ENCODE assay signal across 14 cellular contexts in the genomic region with DNA sequence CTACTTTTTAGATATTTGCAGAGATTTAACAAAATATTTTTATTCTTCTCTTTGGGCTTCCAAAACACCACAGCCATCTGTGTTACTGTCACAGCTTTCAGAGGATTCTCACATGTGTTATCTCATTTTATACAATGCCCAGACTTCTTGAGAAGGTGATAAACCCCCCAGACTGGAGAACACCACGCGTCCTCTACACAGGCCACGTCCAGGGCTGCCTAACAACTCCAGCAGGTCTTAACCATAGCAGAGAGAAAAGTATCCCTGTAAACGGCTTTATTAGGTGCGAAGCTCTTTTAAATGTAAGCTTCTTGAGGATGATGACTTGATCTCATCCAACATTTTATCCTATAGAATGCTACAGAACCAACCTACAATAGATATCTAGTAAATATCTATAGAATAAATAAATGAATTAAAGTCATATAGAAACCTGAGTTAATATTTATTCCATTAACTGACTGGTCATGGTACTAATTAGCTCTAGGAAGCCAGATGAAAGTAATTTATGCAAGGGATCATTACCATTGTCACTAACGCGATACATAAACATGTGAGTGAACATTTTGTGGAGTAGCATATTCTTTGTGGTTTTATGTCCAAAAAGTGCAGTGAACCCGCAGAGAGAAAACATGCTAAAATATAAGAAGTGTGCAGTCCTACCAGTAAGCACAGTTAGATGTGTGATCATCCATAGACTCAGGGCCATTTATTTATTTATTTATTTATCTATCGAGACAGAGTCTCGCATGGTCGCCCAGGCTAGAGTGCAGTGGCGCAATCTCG. TPM values are rescaled to one million over a fixed set of nuclear protein-coding genes. Genes with fewer than 3 reads are reported as not detected.
A peak's percentile ranks its signal among the peaks of the same experiment; 100 is the strongest.
DNase-seq lines count a peak whose midpoint lies in the region; ATAC-seq, FAIRE-seq and TF ChIP-seq lines count a peak whose summit lies in the region.
"Had no signal": no experiment of that assay in that cellular context is flagged by ENCODE, and none has a peak within 500 bp of the region (broad histone marks: within the 10 kb centered on the region; RNA-seq: fewer than 3 reads in every experiment).

No MANE protein-coding gene starts in this region.

- in situ Hi-C loops in GM12878 (cut with MboI) = loop anchor here (5.0 kb wide), 1 partner anchor 62 kb away; no protein-coding TSS in a partner anchor

- WGBS in GM12878 (ENCODE audit: insufficient coverage, insufficient replicate concordance, low lambda C conversion rate, missing lambda C conversion rate) = under 1% methylated on average over 13 of the region's 13 CpGs

- H3K4me1 Mint-ChIP-seq in CD14-positive monocyte = peaks cover 73% of the 10 kb centered on the region
- peaks cover 51 to 83% (median 71%) of the 10 kb centered on the region in 7 donors for H3K4me1 Mint-ChIP-seq in naive thymus-derived CD4-positive, alpha-beta T cell

- peak overlapping the region; percentile 83 for H3K9ac ChIP-seq in GM12878 (ENCODE audit: control insufficient read depth, insufficient read depth, low read length)
- H3K9ac ChIP-seq: BLaER1 had no signal

- H3K36me3 Mint-ChIP-seq in CD14-positive monocyte = peaks cover 37 to 59% of the 10 kb centered on the region in 2 donors
- peaks cover 12 to 44% (median 33%) of the 10 kb centered on the region in 5 donors for H3K36me3 Mint-ChIP-seq in naive thymus-derived CD4-positive, alpha-beta T cell

- peak overlapping the region; percentile 93 for H3K27ac ChIP-seq in GM12878 (ENCODE audit: control insufficient read depth, insufficient read depth)
- H3K27ac ChIP-seq in naive thymus-derived CD4-positive, alpha-beta T cell (ENCODE audit: low read depth, low read length) = peak overlapping the region; percentile 88
- H3K27ac ChIP-seq: BLaER1 had no signal

- no peak for TF ChIP-seq EP300 in GM12878 (IDR thresholded peaks at IDR 0.05; ENCODE audit: borderline replicate concordance in 1 of 2, control insufficient read depth in 1 of 2, low read depth in 2 of 2, low read length in 2 of 2)

- H4K20me1 ChIP-seq in GM12878 (ENCODE audit: control insufficient read depth, insufficient read depth) = no peaks in the 10 kb centered on the region; the same call in 1 of the 2 replicates

- H3K4me3 ChIP-seq in GM12865 (ENCODE audit: low read depth, low read length) (peak overlapping the region; percentile 94), GM12878 (peak overlapping the region; percentile 98)
- peak overlapping the region; percentile 89 for H3K4me3 ChIP-seq in naive thymus-derived CD4-positive, alpha-beta T cell (ENCODE audit: low read length)
- H3K4me3 ChIP-seq: BLaER1 had no signal

- no peaks in the 10 kb centered on the region for H3K27me3 ChIP-seq in GM12878 (replicated peaks in 1 of 2; ENCODE audit: control insufficient read depth in 2 of 2, insufficient read depth in 2 of 2, low read length in 1 of 2)
- no peaks in the 10 kb centered on the region for H3K27me3 ChIP-seq in naive thymus-derived CD4-positive, alpha-beta T cell (ENCODE audit: control insufficient read depth in 2 of 2, insufficient read depth in 2 of 2, low read length in 2 of 2)
- H3K27me3 ChIP-seq: BLaER1 had no signal

- no peak for DNase-seq in CD14-positive monocyte (ENCODE audit: low spot score)
- no peak for DNase-seq in GM12865 (ENCODE audit: low read depth)
- DNase-seq in GM12878 (ENCODE audit: low read depth, low spot score) = no peak
- DNase-seq in naive thymus-derived CD4-positive, alpha-beta T cell = no peak
- DNase-seq in retina = no peak
- no peak for DNase-seq in head of caudate nucleus
- DNase-seq in GM03348 (ENCODE audit: low spot score) = no peak
- DNase-seq: amygdala; effector CD4-positive, alpha-beta T cell; GF-D8; stimulated activated CD4-positive, alpha-beta T cell treated with anti-CD3 and anti-CD28 coated beads, Interleukin-1b, Interleukin-23, amount 100 ng/mL, for 48 hours had no signal

- peak overlapping the region; percentile 77 to 99 (median 97) for H3K27ac Mint-ChIP-seq in CD14-positive monocyte
- peak overlapping the region; percentile 89 to 99 (median 93) for H3K27ac Mint-ChIP-seq in naive thymus-derived CD4-positive, alpha-beta T cell

- TF ChIP-seq CTCF in CD14-positive monocyte (IDR thresholded peaks at IDR 0.05) (no peak), GM12865 (IDR thresholded peaks at IDR 0.05; ENCODE audit: insufficient read depth, low read depth, low read length, missing control alignments) (no peak), GM12878 (IDR thresholded peaks at IDR 0.05 in 2 of 3, conservative IDR thresholded peaks at IDR 0.05 in 1 of 3; ENCODE audit: control insufficient read depth in 2 of 3, extremely low read depth in 1 of 3, insufficient read depth in 1 of 3, low read depth in 3 of 3, low read length in 3 of 3) (no peak)

- no TSS peak for BruUV-seq in GM12878 (replicated peaks; lab: Mats Ljungman, UMichigan)

- peak; percentile 33; the same call in 1 of the 2 replicates for TF ChIP-seq POLR2A in GM12878 (IDR thresholded peaks at IDR 0.05; ENCODE audit: low read depth, low read length)

- peak overlapping the region; percentile 70 to 91 for H3K4me3 Mint-ChIP-seq in CD14-positive monocyte
- H3K4me3 Mint-ChIP-seq in naive thymus-derived CD4-positive, alpha-beta T cell = peak overlapping the region; percentile 89 to 100 (median 94)

- CTCF ChIA-PET in GM12878 (lab: Yijun Ruan, JAX) = interaction anchor here (0.9 to 6.7 kb wide), 12 partner anchors 7 to 82 kb away, joined by 3 to 61 read pairs (median 7); no protein-coding TSS in a partner anchor
- CTCF ChIA-PET in naive thymus-derived CD4-positive, alpha-beta T cell (lab: Charles Lee) = interaction anchor here (0.6 to 6.2 kb wide), 11 partner anchors 11 to 131 kb away, joined by 3 to 39 read pairs (median 4); no protein-coding TSS in a partner anchor

- no peak for FAIRE-seq in GM12878 (lab: Jason Lieb, UNC)

- no peaks in the 10 kb centered on the region for H3K27me3 Mint-ChIP-seq in CD14-positive monocyte (ENCODE audit: low read depth in 3 of 3)
- no peaks in the 10 kb centered on the region for H3K27me3 Mint-ChIP-seq in naive thymus-derived CD4-positive, alpha-beta T cell

- peaks cover 37% of the 10 kb centered on the region for H3K4me1 ChIP-seq in GM12878 (ENCODE audit: control insufficient read depth, insufficient read depth, low read length)
- peaks cover 48 to 50% of the 10 kb centered on the region in 2 donors for H3K4me1 ChIP-seq in naive thymus-derived CD4-positive, alpha-beta T cell (ENCODE audit: control insufficient read depth in 2 of 2, insufficient read depth in 2 of 2, low read length in 2 of 2)
- H3K4me1 ChIP-seq: BLaER1 had no signal

- ATAC-seq in GM12878 (peak; percentile 2; the same call in 1 of the 3 replicates), HG02970 (IDR thresholded peaks at IDR 0.05; ENCODE audit: low FRiP score, unreplicated experiment) (no peak)
- ATAC-seq in naive thymus-derived CD4-positive, alpha-beta T cell = no peak

- SMC1A ChIA-PET in GM12878 (lab: Charles Lee; ENCODE audit: uncharacterized antibody, unreplicated experiment) = interaction anchor here (1.0 to 13.7 kb wide), 16 partner anchors 11 to 130 kb away, joined by 3 to 264 read pairs (median 18); no protein-coding TSS in a partner anchor

- no peak overlapping the region for H2AFZ ChIP-seq in GM12878 (ENCODE audit: control insufficient read depth, low read depth, low read length)

- no peak for TF ChIP-seq RAD21 in GM12878 (IDR thresholded peaks at IDR 0.05; ENCODE audit: insufficient read depth, low read depth, low read length)

- intact Hi-C loops in CD14-positive monocyte (cut with micrococcal nuclease) = no loop called here
- intact Hi-C loops in GM12878 (cut with micrococcal nuclease; ENCODE audit: unreplicated experiment) = loop anchor here (10.0 kb wide), 1 partner anchor 199 kb away; a partner anchor contains a TSS
- intact Hi-C loops in naive thymus-derived CD4-positive, alpha-beta T cell (cut with micrococcal nuclease) = loop anchor here (1.0 to 10.0 kb wide), 6 partner anchors 8 to 299 kb away; a partner anchor contains a TSS
- intact Hi-C loops in head of caudate nucleus (cut with DNase I) = no loop called here

- peaks cover 99% of the 10 kb centered on the region for H3K79me2 ChIP-seq in GM12878 (ENCODE audit: control insufficient read depth, insufficient read depth, low read length)

- POLR2A ChIA-PET in GM12878 (lab: Charles Lee) = interaction anchor here (0.6 to 8.0 kb wide), 8 partner anchors 7 to 1870 kb away, joined by 3 to 59 read pairs (median 14); no protein-coding TSS in a partner anchor
- POLR2A ChIA-PET in naive thymus-derived CD4-positive, alpha-beta T cell (lab: Charles Lee) = interaction anchor here (0.6 to 14.3 kb wide), 33 partner anchors 8 to 194 kb away, joined by 3 to 364 read pairs (median 9); no protein-coding TSS in a partner anchor

- RAD21 ChIA-PET in GM12878 (lab: Charles Lee; ENCODE audit: unreplicated experiment) = interaction anchor here (0.7 to 14.1 kb wide), 17 partner anchors 8 to 130 kb away, joined by 3 to 247 read pairs (median 10); no protein-coding TSS in a partner anchor

- no peaks in the 10 kb centered on the region for H3K9me3 Mint-ChIP-seq in CD14-positive monocyte
- peaks cover 0 to 2% (median 0%) of the 10 kb centered on the region in 11 donors for H3K9me3 Mint-ChIP-seq in naive thymus-derived CD4-positive, alpha-beta T cell

- peaks cover 0 to 14% of the 10 kb centered on the region in 2 experiments; a peak in 3 of 4 replicates for H3K36me3 ChIP-seq in GM12878 (ENCODE audit: control insufficient read depth in 2 of 2, insufficient read depth in 2 of 2, low read length in 1 of 2)
- H3K36me3 ChIP-seq in naive thymus-derived CD4-positive, alpha-beta T cell (ENCODE audit: control insufficient read depth in 2 of 3, insufficient read depth in 3 of 3, low read length in 3 of 3) = peaks cover 0 to 16% (median 0%) of the 10 kb centered on the region in 3 experiments

- H3K9me3 ChIP-seq in GM12878 (replicated peaks; ENCODE audit: control insufficient read depth, insufficient read depth, low read length) = no peaks in the 10 kb centered on the region
- no peaks in the 10 kb centered on the region for H3K9me3 ChIP-seq in naive thymus-derived CD4-positive, alpha-beta T cell (ENCODE audit: control insufficient read depth in 2 of 3, low read length in 3 of 3)

- H3K4me2 ChIP-seq in GM12878 (ENCODE audit: control insufficient read depth, insufficient read depth) = peak overlapping the region; percentile 64
- H3K4me2 ChIP-seq: BLaER1 had no signal

RNA-seq across cellular contexts. Expression of a gene that starts 1.8 kb away (rescaled TPM):
- polyA plus RNA-seq in CD14-positive monocyte = 100 to 1,000 TPM; 190 to 288 TPM
- 568 and 600 TPM in 2 replicates for total RNA-seq in GM12878 (2013; cell fraction: nucleolus; rRNA removed)
- total RNA-seq in GM12878 (2014; rRNA removed) = 200 and 238 TPM in 2 replicates
- total RNA-seq in GM12878 (2014; rRNA removed; fragmentation: Illumina TruSeq; extraction: Trizol) = 224 and 226 TPM in 2 replicates
- total RNA-seq in GM12878 (2021) = 138 TPM in 2 replicates
- polyA plus RNA-seq in GM12878 (2011; ENCODE audit: low read depth) = 73.1 TPM
- 275 and 360 TPM in 2 replicates for polyA plus RNA-seq in GM12878 (2011; rRNA removed)
- 142 and 158 TPM in 2 replicates for polyA plus RNA-seq in GM12878 (2011; cell fraction: cytosol; rRNA removed)
- polyA plus RNA-seq in GM12878 (2011; cell fraction: nucleus; rRNA removed) = 78.0 and 100 TPM in 2 replicates
- polyA plus RNA-seq in GM12878 (2012) = 60.7 and 150 TPM in 2 replicates
- polyA plus RNA-seq in GM12878 (2014; fragmentation: Illumina TruSeq; extraction: Trizol) = 283 and 347 TPM in 2 replicates
- polyA plus RNA-seq in GM12878 (2014; fragmentation: Nextera tagmentation; extraction: Ambion mirVana) = 100 to 1,000 TPM; 333 to 669 TPM
- polyA plus RNA-seq in GM12878 (2014; rRNA removed) = 112 and 134 TPM in 2 replicates
- 100 to 1,000 TPM; 209 to 225 TPM for polyA plus RNA-seq in GM12878 (2016; fragmentation: Nextera tagmentation; extraction: Ambion mirVana)
- polyA minus RNA-seq in GM12878 (2011; rRNA and poly(A)+ RNA removed) = 163 and 244 TPM in 2 replicates
- 51.7 and 55.7 TPM in 2 replicates for polyA minus RNA-seq in GM12878 (2011; cell fraction: cytosol; rRNA and poly(A)+ RNA removed)
- 52.0 and 53.2 TPM in 2 replicates for polyA minus RNA-seq in GM12878 (2011; cell fraction: nucleus; rRNA and poly(A)+ RNA removed)
- total RNA-seq in naive thymus-derived CD4-positive, alpha-beta T cell = 100 to 1,000 TPM in 4 of 5 experiments, 10 to 100 TPM in 1; 26.8 to 231 (median 112) TPM
- 100 to 1,000 TPM; 234 to 241 TPM for polyA plus RNA-seq in naive thymus-derived CD4-positive, alpha-beta T cell

RNA-seq across cellular contexts. Expression of a gene that starts 47.2 kb away (rescaled TPM):
- polyA plus RNA-seq in CD14-positive monocyte (1 to 10 TPM; 1.7 to 2.2 TPM), GM12878 (2011; rRNA removed) (12.9 and 20.6 TPM in 2 replicates), GM12878 (2014; fragmentation: Illumina TruSeq; extraction: Trizol) (8.4 and 12.7 TPM in 2 replicates), GM12878 (2014; fragmentation: Nextera tagmentation; extraction: Ambion mirVana) (1 to 10 TPM; 3.9 to 8.4 TPM), GM12878 (2014; rRNA removed) (3.3 and 4.4 TPM in 2 replicates), GM12878 (2016; fragmentation: Nextera tagmentation; extraction: Ambion mirVana) (1 to 10 TPM; 4.3 to 5.5 TPM)
- 1.7 and 2.5 TPM in 2 replicates for total RNA-seq in GM12878 (2013; cell fraction: nucleolus; rRNA removed)
- total RNA-seq in GM12878 (2014; rRNA removed) (4.9 and 5.1 TPM in 2 replicates), GM12878 (2014; rRNA removed; fragmentation: Illumina TruSeq; extraction: Trizol) (5.3 and 6.2 TPM in 2 replicates), GM12878 (2021) (3.9 and 4.8 TPM in 2 replicates)
- polyA plus RNA-seq in GM12878 (2011; ENCODE audit: low read depth) = 2.3 TPM
- 8.3 and 9.1 TPM in 2 replicates for polyA plus RNA-seq in GM12878 (2011; cell fraction: cytosol; rRNA removed)
- polyA plus RNA-seq in GM12878 (2011; cell fraction: nucleus; rRNA removed) = 8.1 and 9.8 TPM in 2 replicates
- 1.4 and 2.2 TPM in 2 replicates for polyA plus RNA-seq in GM12878 (2012)
- 18.5 and 26.6 TPM in 2 replicates for polyA minus RNA-seq in GM12878 (2011; rRNA and poly(A)+ RNA removed)
- 5.2 and 5.4 TPM in 2 replicates for polyA minus RNA-seq in GM12878 (2011; cell fraction: cytosol; rRNA and poly(A)+ RNA removed)
- polyA minus RNA-seq in GM12878 (2011; cell fraction: nucleus; rRNA and poly(A)+ RNA removed) = 7.4 and 9.3 TPM in 2 replicates
- 10 to 100 TPM; 11.5 to 40.4 (median 21.1) TPM for total RNA-seq in naive thymus-derived CD4-positive, alpha-beta T cell
- polyA plus RNA-seq in naive thymus-derived CD4-positive, alpha-beta T cell = 10 to 100 TPM; 27.9 to 35.9 TPM
- total RNA-seq: LHCN-M2 had no signal

Comparison
In these comparisons a context has a peak if more than half of its experiments do, and no peak if none do; other contexts are left out.
1. intact Hi-C loops: an anchor here in GM12878 (10.0 kb wide) and naive thymus-derived CD4-positive, alpha-beta T cell (1.0 to 10.0 kb wide); none called in CD14-positive monocyte and head of caudate nucleus.